15 cellular contexts compared by ENCODE assay signal in genomic region chr10:62199584-62199983, GRCh38.
DNase-seq lines count a peak whose midpoint lies in the region; ATAC-seq and TF ChIP-seq lines count a peak whose summit lies in the region.
"Had no signal": no experiment of that assay in that cellular context is flagged by ENCODE, and none has a peak within 500 bp of the region (broad histone marks: within the 10 kb centered on the region; RNA-seq: fewer than 3 reads in every experiment).

No MANE protein-coding gene starts in this region.

- ATAC-seq in activated T-cell treated with anti-CD3 and anti-CD28 coated beads, Interleukin-2, amount 50 U/mL, for 72 hours (replicated peaks in 1 of 2), result peak; percentile 97 to 99
- ATAC-seq in HG02759 (IDR thresholded peaks at IDR 0.05; ENCODE audit: unreplicated experiment), result peak; percentile 82
- ATAC-seq: heart right ventricle, Panc1 had no signal

- H3K36me3 Mint-ChIP-seq in activated T-cell treated with anti-CD3 and anti-CD28 coated beads, Interleukin-2, amount 50 U/mL, for 72 hours (ENCODE audit: insufficient read depth in 2 of 2), result peaks cover 2 to 8% of the 10 kb centered on the region in 2 donors
- H3K36me3 Mint-ChIP-seq in T-helper 1 cell treated with Interleukin-12 subunit alpha and Interleukin-12 subunit beta and Interleukin-4 antibody, amounts not matched to agents 30 μg/mL and 1 μg/mL, for 36 hours (ENCODE audit: low read depth), result peaks cover 22% of the 10 kb centered on the region
- H3K36me3 Mint-ChIP-seq: activated naive CD4-positive, alpha-beta T cell treated with anti-CD3 and anti-CD28 coated beads, Interleukin-2, amount 50 U/mL, for 24 hours had no signal

- H3K9me3 Mint-ChIP-seq in activated T-cell treated with anti-CD3 and anti-CD28 coated beads, Interleukin-2, amount 50 U/mL, for 72 hours, result no peaks in the 10 kb centered on the region
- H3K9me3 Mint-ChIP-seq in T-helper 1 cell treated with Interleukin-12 subunit alpha and Interleukin-12 subunit beta and Interleukin-4 antibody, amounts not matched to agents 30 μg/mL and 1 μg/mL, for 36 hours, result no peaks in the 10 kb centered on the region
- H3K9me3 Mint-ChIP-seq: activated naive CD4-positive, alpha-beta T cell treated with anti-CD3 and anti-CD28 coated beads, Interleukin-2, amount 50 U/mL, for 24 hours had no signal

- H3K4me1 Mint-ChIP-seq in activated T-cell treated with anti-CD3 and anti-CD28 coated beads, Interleukin-2, amount 50 U/mL, for 72 hours (ENCODE audit: low read depth), result peaks cover 49% of the 10 kb centered on the region
- peaks cover 21% of the 10 kb centered on the region for H3K4me1 Mint-ChIP-seq in T-helper 1 cell treated with Interleukin-12 subunit alpha and Interleukin-12 subunit beta and Interleukin-4 antibody, amounts not matched to agents 30 μg/mL and 1 μg/mL, for 36 hours (ENCODE audit: low read depth)

- no peak for DNase-seq in activated T-cell treated with anti-CD3 and anti-CD28 coated beads, Interleukin-2, amount 50 U/mL, for 72 hours
- no peak for DNase-seq in activated T-cell treated with anti-CD3 and anti-CD28 coated beads, Interleukin-2, amount 50 U/mL, for 1 hour
- DNase-seq in renal cortical epithelial cell (ENCODE audit: low read depth) (peak; percentile 5), MV-4-11 (lab: John Stamatoyannopoulos, UW) (no peak), SW 1271 (lab: John Stamatoyannopoulos, UW) (no peak), coronary artery (ENCODE audit: low spot score) (no peak)
- DNase-seq: EL, heart right ventricle, NCI-H2171 treated with DMSO at 0.1 percent for 48 hours had no signal

- TF ChIP-seq CTCF in coronary artery (IDR thresholded peaks at IDR 0.05), result no peak

- H3K4me3 ChIP-seq in coronary artery, result no peak overlapping the region
- H3K4me3 ChIP-seq: heart right ventricle, lung had no signal

- no peaks in the 10 kb centered on the region for H3K27me3 Mint-ChIP-seq in activated T-cell treated with anti-CD3 and anti-CD28 coated beads, Interleukin-2, amount 50 U/mL, for 72 hours (ENCODE audit: low read depth)
- no peaks in the 10 kb centered on the region for H3K27me3 Mint-ChIP-seq in T-helper 1 cell treated with Interleukin-12 subunit alpha and Interleukin-12 subunit beta and Interleukin-4 antibody, amounts not matched to agents 30 μg/mL and 1 μg/mL, for 36 hours (ENCODE audit: low read depth)
- H3K27me3 Mint-ChIP-seq: activated naive CD4-positive, alpha-beta T cell treated with anti-CD3 and anti-CD28 coated beads, Interleukin-2, amount 50 U/mL, for 24 hours had no signal

- peak overlapping the region; percentile 18 for H3K27ac Mint-ChIP-seq in activated T-cell treated with anti-CD3 and anti-CD28 coated beads, Interleukin-2, amount 50 U/mL, for 72 hours
- H3K27ac Mint-ChIP-seq in T-helper 1 cell treated with Interleukin-12 subunit alpha and Interleukin-12 subunit beta and Interleukin-4 antibody, amounts not matched to agents 30 μg/mL and 1 μg/mL, for 36 hours, result peak overlapping the region; percentile 64
- H3K27ac Mint-ChIP-seq: activated naive CD4-positive, alpha-beta T cell treated with anti-CD3 and anti-CD28 coated beads, Interleukin-2, amount 50 U/mL, for 24 hours had no signal

- peak overlapping the region; percentile 7 to 28 for H3K4me3 Mint-ChIP-seq in activated T-cell treated with anti-CD3 and anti-CD28 coated beads, Interleukin-2, amount 50 U/mL, for 72 hours
- peak overlapping the region; percentile 32 for H3K4me3 Mint-ChIP-seq in T-helper 1 cell treated with Interleukin-12 subunit alpha and Interleukin-12 subunit beta and Interleukin-4 antibody, amounts not matched to agents 30 μg/mL and 1 μg/mL, for 36 hours
- H3K4me3 Mint-ChIP-seq: activated naive CD4-positive, alpha-beta T cell treated with anti-CD3 and anti-CD28 coated beads, Interleukin-2, amount 50 U/mL, for 24 hours had no signal

- no peak overlapping the region for H3K27ac ChIP-seq in coronary artery
- H3K27ac ChIP-seq: heart right ventricle, parathyroid adenoma had no signal
